Comparison of ENCODE assay signal across 16 cellular contexts in the genomic region with DNA sequence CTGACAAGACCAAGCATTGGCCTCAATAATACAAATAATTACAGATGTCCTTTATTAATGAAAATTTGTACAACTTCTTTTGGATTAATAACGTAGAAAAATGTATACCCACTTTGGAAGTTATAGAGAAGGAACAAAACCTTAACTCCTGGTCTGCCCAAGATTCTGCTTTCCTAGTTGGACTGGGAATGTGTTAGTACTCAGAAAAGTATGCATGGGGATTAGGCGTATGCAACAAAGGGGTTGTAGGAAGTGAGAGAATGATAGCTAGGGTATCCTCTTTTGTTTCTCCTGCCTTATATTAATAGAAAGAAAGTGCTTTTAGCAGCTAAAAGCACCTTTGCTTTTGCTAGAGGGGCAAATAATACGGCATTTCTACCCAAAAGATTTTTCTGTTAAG. TPM values are rescaled to one million over a fixed set of nuclear protein-coding genes. Genes with fewer than 3 reads are reported as not detected.
A peak's percentile ranks its signal among the peaks of the same experiment; 100 is the strongest.
DNase-seq lines count a peak whose midpoint lies in the region; FAIRE-seq and TF ChIP-seq lines count a peak whose summit lies in the region.
"Had no signal": no experiment of that assay in that cellular context is flagged by ENCODE, and none has a peak within 500 bp of the region (broad histone marks: within the 10 kb centered on the region; RNA-seq: fewer than 3 reads in every experiment).

No MANE protein-coding gene starts in this region.

- no peak overlapping the region for H2AFZ ChIP-seq in astrocyte (ENCODE audit: low read depth, low read length)

- H3K36me3 Mint-ChIP-seq in HFFc6 (ENCODE audit: low read depth) = peaks cover 22% of the 10 kb centered on the region
- peaks cover 1% of the 10 kb centered on the region for H3K36me3 Mint-ChIP-seq in astrocyte (ENCODE audit: low read depth, unreplicated experiment)
- H3K36me3 Mint-ChIP-seq in mesothelial cell of epicardium = peaks cover 27% of the 10 kb centered on the region

- H3K4me3 ChIP-seq in astrocyte (ENCODE audit: insufficient read depth, low read depth, low read length) (no peak overlapping the region), foreskin fibroblast (ENCODE audit: low read depth in 1 of 2, low read length in 2 of 2) (no peak overlapping the region)

- TF ChIP-seq CTCF in HFFc6 (IDR thresholded peaks at IDR 0.05) = no peak
- no peak for TF ChIP-seq CTCF in astrocyte (IDR thresholded peaks at IDR 0.05; ENCODE audit: insufficient read depth, low read depth, low read length)
- no peak for TF ChIP-seq CTCF in foreskin fibroblast (IDR thresholded peaks at IDR 0.05; ENCODE audit: low read depth, low read length)
- no peak for TF ChIP-seq CTCF in mesothelial cell of epicardium (IDR thresholded peaks at IDR 0.05; ENCODE audit: unreplicated experiment)

- H3K9ac ChIP-seq in astrocyte (ENCODE audit: low read length) = peak overlapping the region; percentile 59

- no peaks in the 10 kb centered on the region for H3K27me3 ChIP-seq in astrocyte (ENCODE audit: insufficient read depth, low read length)

- peak overlapping the region; percentile 75 for H3K4me3 Mint-ChIP-seq in HFFc6
- no peak overlapping the region for H3K4me3 Mint-ChIP-seq in astrocyte (ENCODE audit: unreplicated experiment)
- no peak overlapping the region for H3K4me3 Mint-ChIP-seq in mesothelial cell of epicardium
- H3K4me3 Mint-ChIP-seq: activated CD4-positive, alpha-beta memory T cell treated with anti-CD3 and anti-CD28 coated beads, Interleukin-2, amount 10 ng/mL, durations not matched to agents 7 days and 5 days had no signal

- H3K79me2 ChIP-seq in astrocyte (ENCODE audit: insufficient read depth, low read length) = peaks cover 3% of the 10 kb centered on the region

- DNase-seq in A172 (ENCODE audit: low spot score) = peak; percentile 45
- peak; percentile 50 for DNase-seq in HFFc6
- DNase-seq in astrocyte (ENCODE audit: low read depth) = peak; percentile 75
- DNase-seq in foreskin fibroblast = peak; percentile 26 to 67
- DNase-seq in NCI-H1417 (lab: John Stamatoyannopoulos, UW) = no peak
- no peak for DNase-seq in inferior parietal cortex (ENCODE audit: extremely low spot score)
- no peak for DNase-seq in mesothelial cell of epicardium (ENCODE audit: low spot score in 2 of 2, unreplicated experiment in 2 of 2)
- no peak for DNase-seq in NCI-H2196 treated with DMSO at 0.1 percent for 48 hours (lab: John Stamatoyannopoulos, UW; ENCODE audit: unreplicated experiment)
- DNase-seq: 8988T; activated CD4-positive, alpha-beta memory T cell treated with anti-CD3 and anti-CD28 coated beads, Interleukin-2, amount 10 ng/mL, durations not matched to agents 7 days and 5 days; effector CD4-positive, alpha-beta T cell; hippocampal formation; NCI-H446 treated with DMSO at 0.1 percent for 48 hours; nucleus accumbens; stimulated activated CD4-positive, alpha-beta T cell treated with anti-CD3 and anti-CD28 coated beads, Interleukin-12 subunit alpha, Interleukin-12 subunit beta, amount 100 ng/mL, for 4 hours had no signal

- peak; percentile 26 for FAIRE-seq in astrocyte (lab: Jason Lieb, UNC)
- FAIRE-seq: D721Med had no signal

- no peaks in the 10 kb centered on the region for H3K9me3 Mint-ChIP-seq in HFFc6
- no peaks in the 10 kb centered on the region for H3K9me3 Mint-ChIP-seq in astrocyte (ENCODE audit: unreplicated experiment)
- H3K9me3 Mint-ChIP-seq in mesothelial cell of epicardium = no peaks in the 10 kb centered on the region
- H3K9me3 Mint-ChIP-seq: activated CD4-positive, alpha-beta memory T cell treated with anti-CD3 and anti-CD28 coated beads, Interleukin-2, amount 10 ng/mL, durations not matched to agents 7 days and 5 days had no signal

- H3K9me3 ChIP-seq in astrocyte (ENCODE audit: insufficient read depth, low read depth, low read length) = no peaks in the 10 kb centered on the region

- peak overlapping the region; percentile 47 for H3K4me2 ChIP-seq in astrocyte (ENCODE audit: low read length)

- H3K36me3 ChIP-seq in astrocyte (ENCODE audit: insufficient read depth, low read length) = peaks cover 18% of the 10 kb centered on the region

- peaks cover 5% of the 10 kb centered on the region for H4K20me1 ChIP-seq in astrocyte (ENCODE audit: insufficient read depth, low read length)

- peaks cover 21% of the 10 kb centered on the region for H3K4me1 ChIP-seq in astrocyte (ENCODE audit: insufficient read depth, low read length)

- H3K27ac Mint-ChIP-seq in HFFc6 (peak overlapping the region; percentile 86), astrocyte (ENCODE audit: unreplicated experiment) (peak overlapping the region; percentile 96), mesothelial cell of epicardium (no peak overlapping the region)
- H3K27ac Mint-ChIP-seq: activated CD4-positive, alpha-beta memory T cell treated with anti-CD3 and anti-CD28 coated beads, Interleukin-2, amount 10 ng/mL, durations not matched to agents 7 days and 5 days had no signal

- H3K4me1 Mint-ChIP-seq in HFFc6 (ENCODE audit: low read depth) (peaks cover 53% of the 10 kb centered on the region), astrocyte (ENCODE audit: low read depth, unreplicated experiment) (peaks cover 28% of the 10 kb centered on the region), mesothelial cell of epicardium (peaks cover 6% of the 10 kb centered on the region)

- peak overlapping the region; percentile 83 for H3K27ac ChIP-seq in astrocyte (ENCODE audit: low read depth, low read length)

- H3K27me3 Mint-ChIP-seq in HFFc6 (ENCODE audit: insufficient read depth) (peaks cover 4% of the 10 kb centered on the region; the same call in 1 of the 2 replicates), astrocyte (ENCODE audit: low read depth, unreplicated experiment) (no peaks in the 10 kb centered on the region), mesothelial cell of epicardium (ENCODE audit: low read depth) (no peaks in the 10 kb centered on the region)
- H3K27me3 Mint-ChIP-seq: activated CD4-positive, alpha-beta memory T cell treated with anti-CD3 and anti-CD28 coated beads, Interleukin-2, amount 10 ng/mL, durations not matched to agents 7 days and 5 days had no signal

RNA-seq across cellular contexts. Expression of gene GOLGA4, which starts 47.5 kb away (rescaled TPM):
- 60.1 and 69.8 TPM in 2 replicates for total RNA-seq in A172 (2014; rRNA removed; shearing (Covaris generic))
- 10 to 100 TPM; 74.4 to 88.3 (median 83.0) TPM for total RNA-seq in HFFc6 (2021; fragmentation: NEBNext Ultra II Directional; extraction: Animal tissue kit (Norgen Biotek cat#: 25700))
- total RNA-seq in astrocyte (69.0 and 73.1 TPM in 2 replicates), mesothelial cell of epicardium (56.5 to 59.0 TPM (median 57.8 TPM) in 3 replicates)

Comparison
In these comparisons a context has a peak if more than half of its experiments do, and no peak if none do; other contexts are left out.
1. DNase-seq: peak in A172 (single experiment), HFFc6 (single experiment), astrocyte (single experiment) and foreskin fibroblast (2 of 2); none in NCI-H1417 (0 of 3), inferior parietal cortex (single experiment), mesothelial cell of epicardium (0 of 2) and NCI-H2196 treated with DMSO at 0.1 percent for 48 hours (single experiment).